In the genomic region with DNA sequence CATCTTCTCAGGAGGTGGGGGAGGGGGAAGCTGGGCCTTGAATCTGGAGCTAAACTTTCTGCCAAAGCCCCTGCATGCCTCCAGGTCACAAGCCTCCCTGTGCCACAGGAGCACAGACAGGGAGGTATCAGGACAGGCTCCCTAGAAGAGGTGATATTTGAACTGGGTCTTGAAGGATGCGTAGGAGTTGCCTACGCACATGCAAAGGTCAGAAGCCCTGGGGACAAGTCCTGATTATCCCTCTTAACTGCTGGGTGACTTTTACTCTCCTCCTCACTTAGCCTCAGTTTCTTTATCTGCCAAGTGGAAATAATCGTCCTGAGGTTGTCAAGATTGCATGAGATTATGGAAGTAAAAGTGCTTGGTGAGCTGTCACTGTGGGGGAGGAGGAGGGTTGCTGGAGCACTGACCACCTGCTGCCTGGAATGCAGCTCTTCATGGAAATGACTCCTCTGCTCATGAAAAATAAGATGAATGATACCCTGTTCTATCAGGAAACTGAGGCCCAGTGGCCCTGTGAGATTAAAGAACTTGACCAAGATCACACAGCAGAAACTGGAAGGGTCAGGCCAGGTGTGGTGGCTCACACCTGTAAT, we compare ENCODE assay signal across 22 cellular contexts. TPM values are rescaled to one million over a fixed set of nuclear protein-coding genes. Genes with fewer than 3 reads are reported as not detected.
DNase-seq lines count a peak whose midpoint lies in the region; ATAC-seq and TF ChIP-seq lines count a peak whose summit lies in the region.
"Had no signal": no experiment of that assay in that cellular context is flagged by ENCODE, and none has a peak within 500 bp of the region (broad histone marks: within the 10 kb centered on the region; RNA-seq: fewer than 3 reads in every experiment).

No MANE protein-coding gene starts in this region.

- peaks cover 77% of the 10 kb centered on the region for H3K4me1 Mint-ChIP-seq in neural crest cell
- no peaks in the 10 kb centered on the region for H3K4me1 Mint-ChIP-seq in activated naive CD8-positive, alpha-beta T cell treated with anti-CD3 and anti-CD28 coated beads for 36 hours
- H3K4me1 Mint-ChIP-seq: activated CD4-positive, alpha-beta T cell treated with anti-CD3 and anti-CD28 coated beads, Interleukin-2, amount 10 ng/mL, durations not matched to agents 7 days and 5 days had no signal

- no peaks in the 10 kb centered on the region for H3K36me3 Mint-ChIP-seq in neural crest cell (ENCODE audit: low read depth)
- no peaks in the 10 kb centered on the region for H3K36me3 Mint-ChIP-seq in activated naive CD8-positive, alpha-beta T cell treated with anti-CD3 and anti-CD28 coated beads for 36 hours
- H3K36me3 Mint-ChIP-seq: activated naive CD4-positive, alpha-beta T cell treated with anti-CD3 and anti-CD28 coated beads, Interleukin-2, amount 50 U/mL, for 72 hours; memory B cell had no signal

- peak overlapping the region; percentile 3 for H3K4me3 Mint-ChIP-seq in neural crest cell
- no peak overlapping the region for H3K4me3 Mint-ChIP-seq in activated naive CD8-positive, alpha-beta T cell treated with anti-CD3 and anti-CD28 coated beads for 36 hours
- H3K4me3 Mint-ChIP-seq: activated CD4-positive, alpha-beta T cell treated with anti-CD3 and anti-CD28 coated beads, Interleukin-2, amount 10 ng/mL, durations not matched to agents 7 days and 5 days; activated T-helper 1 cell treated with anti-CD3 and anti-CD28 coated beads, Interleukin-12 subunit alpha, Interleukin-12 subunit beta, Interleukin-2, Interleukin-4 antibody, amounts not matched to agents 30 ng/mL and 10 ng/mL and 1 ng/mL, durations not matched to agents 14 hours and 24 hours and 36 hours had no signal

- peak; percentile 27 for DNase-seq in NCI-H345 treated with DMSO at 0.1 percent for 48 hours (lab: John Stamatoyannopoulos, UW; ENCODE audit: unreplicated experiment)
- DNase-seq in NCI-H345 (lab: John Stamatoyannopoulos, UW) = no peak
- DNase-seq in amniotic epithelial cell (ENCODE audit: low read depth) = peak; percentile 36
- DNase-seq in neural crest cell (ENCODE audit: low read depth, low spot score) = no peak
- no peak for DNase-seq in HK-2 (ENCODE audit: unreplicated experiment)
- DNase-seq in activated naive CD8-positive, alpha-beta T cell treated with anti-CD3 and anti-CD28 coated beads for 36 hours = no peak
- no peak for DNase-seq in NCI-H2171 (lab: John Stamatoyannopoulos, UW)
- DNase-seq: activated CD4-positive, alpha-beta T cell treated with anti-CD3 and anti-CD28 coated beads, Interleukin-2, amount 10 ng/mL, durations not matched to agents 7 days and 5 days; AML-193; cerebellar nuclear complex; effector CD4-positive, alpha-beta T cell; erythroblast; GDM1; Kasumi-1; stimulated activated naive CD4-positive, alpha-beta T cell treated with Interleukin-2 at 50 U/mL for 16 hours had no signal

- H3K27ac Mint-ChIP-seq in neural crest cell (ENCODE audit: unreplicated experiment) = no peak overlapping the region
- no peak overlapping the region for H3K27ac Mint-ChIP-seq in activated naive CD8-positive, alpha-beta T cell treated with anti-CD3 and anti-CD28 coated beads for 36 hours
- H3K27ac Mint-ChIP-seq: activated CD4-positive, alpha-beta T cell treated with anti-CD3 and anti-CD28 coated beads, Interleukin-2, amount 10 ng/mL, durations not matched to agents 7 days and 5 days; activated naive CD4-positive, alpha-beta T cell treated with anti-CD3 and anti-CD28 coated beads, Interleukin-2, amount 50 U/mL, for 72 hours; activated T-helper 1 cell treated with anti-CD3 and anti-CD28 coated beads, Interleukin-12 subunit alpha, Interleukin-12 subunit beta, Interleukin-2, Interleukin-4 antibody, amounts not matched to agents 30 ng/mL and 10 ng/mL and 1 ng/mL, durations not matched to agents 14 hours and 24 hours and 36 hours; memory B cell had no signal

- TF ChIP-seq CTCF in neural crest cell (conservative IDR thresholded peaks at IDR 0.05) = no peak

- ATAC-seq in GM19395 (IDR thresholded peaks at IDR 0.05; ENCODE audit: unreplicated experiment) = no peak
- ATAC-seq: activated naive CD4-positive, alpha-beta T cell treated with anti-CD3 and anti-CD28 coated beads, Interleukin-2, amount 50 U/mL, for 72 hours had no signal

- H3K27me3 Mint-ChIP-seq in neural crest cell (ENCODE audit: low read depth) = no peaks in the 10 kb centered on the region
- peaks cover 44% of the 10 kb centered on the region for H3K27me3 Mint-ChIP-seq in activated naive CD8-positive, alpha-beta T cell treated with anti-CD3 and anti-CD28 coated beads for 36 hours

- no peaks in the 10 kb centered on the region for H3K9me3 Mint-ChIP-seq in neural crest cell
- no peaks in the 10 kb centered on the region for H3K9me3 Mint-ChIP-seq in activated naive CD8-positive, alpha-beta T cell treated with anti-CD3 and anti-CD28 coated beads for 36 hours
- H3K9me3 Mint-ChIP-seq: activated CD4-positive, alpha-beta T cell treated with anti-CD3 and anti-CD28 coated beads, Interleukin-2, amount 10 ng/mL, durations not matched to agents 7 days and 5 days; activated naive CD4-positive, alpha-beta T cell treated with anti-CD3 and anti-CD28 coated beads, Interleukin-2, amount 50 U/mL, for 72 hours; activated T-helper 1 cell treated with anti-CD3 and anti-CD28 coated beads, Interleukin-12 subunit alpha, Interleukin-12 subunit beta, Interleukin-2, Interleukin-4 antibody, amounts not matched to agents 30 ng/mL and 10 ng/mL and 1 ng/mL, durations not matched to agents 14 hours and 24 hours and 36 hours; memory B cell had no signal

RNA-seq across cellular contexts. Expression of gene LAPTM5, which starts 50.6 kb away (rescaled TPM):
- total RNA-seq in neural crest cell = 1.0 and 1.5 TPM in 2 replicates
- total RNA-seq in activated naive CD8-positive, alpha-beta T cell treated with anti-CD3 and anti-CD28 coated beads for 36 hours = 100 to 1,000 TPM; 232 to 233 TPM
- total RNA-seq: fibroblast of villous mesenchyme, GM23248, renal cortical epithelial cell had no signal

Comparison
In these comparisons a context has a peak if more than half of its experiments do, and no peak if none do; other contexts are left out.
1. DNase-seq: peak in NCI-H345 treated with DMSO at 0.1 percent for 48 hours (single experiment) and amniotic epithelial cell (single experiment); none in NCI-H345 (single experiment), neural crest cell (single experiment), HK-2 (single experiment), activated naive CD8-positive, alpha-beta T cell treated with anti-CD3 and anti-CD28 coated beads for 36 hours (single experiment) and NCI-H2171 (single experiment).
2. RNA of gene LAPTM5, which starts 50.6 kb away (total RNA-seq): 232 to 233 TPM in activated naive CD8-positive, alpha-beta T cell treated with anti-CD3 and anti-CD28 coated beads for 36 hours; 1.0 to 1.5 TPM in neural crest cell; every median in the first group is over 10 times any median in the second.